Comparison of ENCODE assay signal across 9 cellular contexts in genomic region chr3:139281512-139282196, GRCh38.
A peak's percentile ranks its signal among the peaks of the same experiment; 100 is the strongest.
DNase-seq lines count a peak whose midpoint lies in the region; ATAC-seq and TF ChIP-seq lines count a peak whose summit lies in the region.
"Had no signal": no experiment of that assay in that cellular context is flagged by ENCODE, and none has a peak within 500 bp of the region (broad histone marks: within the 10 kb centered on the region; RNA-seq: fewer than 3 reads in every experiment).

No MANE protein-coding gene starts in this region.

- no peak overlapping the region for H3K56ac ChIP-seq in IMR-90 (ENCODE audit: extremely low read depth, insufficient read depth, low read length)

- no peak overlapping the region for H4K5ac ChIP-seq in IMR-90 (ENCODE audit: low read depth, low read length)

- H3K14ac ChIP-seq in IMR-90 (replicated peaks; ENCODE audit: low read depth, low read length): no peak overlapping the region

- no peaks in the 10 kb centered on the region; the same call in 1 of the 2 replicates for H3K9me1 ChIP-seq in IMR-90 (ENCODE audit: insufficient read depth, low read length)

- H2BK15ac ChIP-seq in IMR-90 (ENCODE audit: low read depth, low read length): no peak overlapping the region

- H3K4me1 ChIP-seq in IMR-90 (ENCODE audit: control insufficient read depth, insufficient read depth, low read length): no peaks in the 10 kb centered on the region
- no peaks in the 10 kb centered on the region for H3K4me1 ChIP-seq in spleen
- no peaks in the 10 kb centered on the region for H3K4me1 ChIP-seq in body of pancreas

- no peak overlapping the region for H3K18ac ChIP-seq in IMR-90 (ENCODE audit: low read depth, low read length)

- DNase-seq in DMS 273 treated with DMSO at 0.1 percent for 48 hours (lab: John Stamatoyannopoulos, UW) (peak; percentile 93), IMR-90 (no peak), WERI-Rb-1 (peak; percentile 49), posterior vena cava (ENCODE audit: low spot score) (peak; percentile 62), spleen (no peak), putamen (ENCODE audit: low spot score) (no peak), body of pancreas (no peak)
- DNase-seq: heart left ventricle, small intestine had no signal

- no peak overlapping the region for H2AK9ac ChIP-seq in IMR-90 (replicated peaks; ENCODE audit: low read depth, low read length, poor library complexity)

- TF ChIP-seq CTCF in IMR-90 (conservative IDR thresholded peaks at IDR 0.05; ENCODE audit: low read depth, low read length) (no peak), WERI-Rb-1 (IDR thresholded peaks at IDR 0.05; ENCODE audit: low read depth, low read length) (no peak), spleen (IDR thresholded peaks at IDR 0.05 in 8 of 11, conservative IDR thresholded peaks at IDR 0.05 in 3 of 11) (no peak), body of pancreas (IDR thresholded peaks at IDR 0.05) (no peak)

- H4K20me1 ChIP-seq in IMR-90 (ENCODE audit: insufficient read depth, low read length): no peaks in the 10 kb centered on the region

- no peak for TF ChIP-seq RAD21 in IMR-90 (IDR thresholded peaks at IDR 0.05; ENCODE audit: low read length)

- no peak overlapping the region for H4K91ac ChIP-seq in IMR-90 (ENCODE audit: insufficient read depth, low read depth, low read length)

- peaks cover 3% of the 10 kb centered on the region; the same call in 1 of the 2 replicates for H3K27me3 ChIP-seq in IMR-90 (ENCODE audit: control insufficient read depth, insufficient read depth, low read length)
- H3K27me3 ChIP-seq in WERI-Rb-1 (ENCODE audit: insufficient read depth, low read depth, severe bottlenecking): no peaks in the 10 kb centered on the region
- H3K27me3 ChIP-seq in spleen (replicated peaks in 1 of 7): peaks cover 0 to 19% (median 0%) of the 10 kb centered on the region in 7 donors
- H3K27me3 ChIP-seq in body of pancreas: no peaks in the 10 kb centered on the region
- H3K27me3 ChIP-seq: heart left ventricle had no signal

- H3K36me3 ChIP-seq in IMR-90 (ENCODE audit: control insufficient read depth, insufficient read depth, low read length) (no peaks in the 10 kb centered on the region), WERI-Rb-1 (no peaks in the 10 kb centered on the region), spleen (no peaks in the 10 kb centered on the region), body of pancreas (replicated peaks in 1 of 2; ENCODE audit: insufficient read depth in 1 of 2, low read depth in 2 of 2) (no peaks in the 10 kb centered on the region)
- H3K36me3 ChIP-seq: heart left ventricle had no signal

- H2BK120ac ChIP-seq in IMR-90 (ENCODE audit: low read depth, low read length): no peak overlapping the region

- intact Hi-C loops in IMR-90 (cut with micrococcal nuclease): no loop called here
- intact Hi-C loops in posterior vena cava (cut with DNase I): loop anchor here in 1 of 2 donors (2.0 kb wide), 1 partner anchor 161 kb away; no protein-coding TSS in a partner anchor
- intact Hi-C loops in spleen (cut with DNase I; ENCODE audit: low total_unique reads): no loop called here
- intact Hi-C loops in body of pancreas (cut with DNase I): no loop called here

- WGBS in IMR-90 (ENCODE audit: extremely low coverage in 2 of 2, insufficient read length in 1 of 2), 2 experiments: 78% methylated on average over 8 of the region's 16 CpGs; no CpG with 5 or more reads in 1 of the 2 experiments
- 78 to 86% (median 83%) methylated on average over 15 to 16 of the region's 16 CpGs for WGBS in spleen, 5 donors
- 86 to 95% methylated on average over 13 to 16 of the region's 16 CpGs for WGBS in body of pancreas, 2 donors

- no peak overlapping the region for H2BK5ac ChIP-seq in IMR-90 (ENCODE audit: low read depth, low read length, poor library complexity, severe bottlenecking)

- POLR2A ChIA-PET in IMR-90 (lab: Charles Lee; ENCODE audit: unreplicated experiment): no interaction called here

- no peak overlapping the region for H3K27ac ChIP-seq in IMR-90 (ENCODE audit: insufficient read depth, low read length)
- no peak overlapping the region; the same call in 1 of the 2 replicates for H3K27ac ChIP-seq in WERI-Rb-1
- H3K27ac ChIP-seq in spleen: no peak overlapping the region
- H3K27ac ChIP-seq in body of pancreas: no peak overlapping the region
- H3K27ac ChIP-seq: heart left ventricle had no signal

- TF ChIP-seq POLR2A in IMR-90 (IDR thresholded peaks at IDR 0.05; ENCODE audit: low read depth, low read length) (no peak), spleen (IDR thresholded peaks at IDR 0.05) (no peak), body of pancreas (IDR thresholded peaks at IDR 0.05) (no peak)

- ATAC-seq in IMR-90 (ENCODE audit: low read depth) (no peak), body of pancreas (no peak)
- ATAC-seq: heart left ventricle had no signal

- no peak overlapping the region; the same call in 1 of the 2 replicates for H3K4ac ChIP-seq in IMR-90 (ENCODE audit: low read depth, low read length)

- H3K23ac ChIP-seq in IMR-90 (ENCODE audit: low read depth, low read length): no peak overlapping the region

- H3K9ac ChIP-seq in IMR-90 (ENCODE audit: low read depth, low read length): no peak overlapping the region

- CTCF ChIA-PET in IMR-90 (lab: Yijun Ruan, JAX): interaction anchor here (1.0 kb wide), 1 partner anchor 10 kb away, joined by 3 read pairs; no protein-coding TSS in a partner anchor

- peaks cover 1% of the 10 kb centered on the region; the same call in 1 of the 2 replicates for H3K9me3 ChIP-seq in IMR-90 (ENCODE audit: control insufficient read depth, insufficient read depth, low read length)
- no peaks in the 10 kb centered on the region for H3K9me3 ChIP-seq in WERI-Rb-1 (ENCODE audit: severe bottlenecking)
- peaks cover 0 to 4% (median 0%) of the 10 kb centered on the region in 8 donors for H3K9me3 ChIP-seq in spleen
- no peaks in the 10 kb centered on the region for H3K9me3 ChIP-seq in body of pancreas

- no peak overlapping the region for H4K8ac ChIP-seq in IMR-90 (ENCODE audit: low read depth in 2 of 2, low read length in 2 of 2)

- no peak overlapping the region for H2AK5ac ChIP-seq in IMR-90 (ENCODE audit: low read depth, low read length)

- in situ Hi-C loops in IMR-90 (cut with MboI; ENCODE audit: low sequenced_read_pairs): no loop called here

- peak overlapping the region; percentile 1 for H2AFZ ChIP-seq in IMR-90 (replicated peaks; ENCODE audit: low read length, poor library complexity)

- no peak overlapping the region for H3K4me2 ChIP-seq in IMR-90 (ENCODE audit: low read depth, low read length)

- H2BK20ac ChIP-seq in IMR-90 (ENCODE audit: low read depth, low read length): no peak overlapping the region

- no peaks in the 10 kb centered on the region for H3K79me1 ChIP-seq in IMR-90 (ENCODE audit: low read depth in 1 of 2, low read length in 2 of 2)

- H3K4me3 ChIP-seq in IMR-90 (ENCODE audit: insufficient read depth, low read depth, low read length): no peak overlapping the region
- no peak overlapping the region for H3K4me3 ChIP-seq in WERI-Rb-1 (ENCODE audit: low read depth, low read length)
- H3K4me3 ChIP-seq in spleen: no peak overlapping the region
- no peak overlapping the region for H3K4me3 ChIP-seq in body of pancreas
- H3K4me3 ChIP-seq: heart left ventricle had no signal

- BruUV-seq in IMR-90 (replicated peaks; lab: Mats Ljungman, UMichigan): no TSS peak

- dilution Hi-C loops in IMR-90 (cut with HindIII; ENCODE audit: low sequenced_read_pairs, unreplicated experiment): no loop called here

TF ChIP-seq in IMR-90, 13 proteins besides CTCF, POLR2A, EP300 and RAD21:
- TF ChIP-seq RCOR1 (IDR thresholded peaks at IDR 0.05; ENCODE audit: insufficient replicate concordance, low read length): no peak
- no peak for TF ChIP-seq CHD1 (IDR thresholded peaks at IDR 0.05; ENCODE audit: low read depth, low read length)
- no peak for TF ChIP-seq RFX5 (IDR thresholded peaks at IDR 0.05; ENCODE audit: low read depth, low read length)
- TF ChIP-seq BHLHE40 (IDR thresholded peaks at IDR 0.05; ENCODE audit: low read depth, low read length): no peak
- no peak for TF ChIP-seq ELK1 (IDR thresholded peaks at IDR 0.05; ENCODE audit: borderline replicate concordance, low read depth, low read length)
- TF ChIP-seq NFE2L2 (IDR thresholded peaks at IDR 0.05; ENCODE audit: low read depth, low read length): no peak
- TF ChIP-seq MAFK (IDR thresholded peaks at IDR 0.05; ENCODE audit: low read depth, low read length): no peak
- no peak for TF ChIP-seq USF2 (IDR thresholded peaks at IDR 0.05; ENCODE audit: low read depth, low read length)
- TF ChIP-seq SMC3 (IDR thresholded peaks at IDR 0.05; ENCODE audit: low read depth, low read length): no peak
- TF ChIP-seq FOS (IDR thresholded peaks at IDR 0.05; ENCODE audit: low read depth, low read length): no peak
- TF ChIP-seq MXI1 (IDR thresholded peaks at IDR 0.05; ENCODE audit: borderline replicate concordance, low read depth, low read length): no peak
- TF ChIP-seq CEBPB (IDR thresholded peaks at IDR 0.05; ENCODE audit: low read depth, low read length): no peak
- TF ChIP-seq MAZ (IDR thresholded peaks at IDR 0.05; ENCODE audit: borderline replicate concordance, low read depth, low read length): no peak

Comparison
In these comparisons a context has a peak if more than half of its experiments do, and no peak if none do; other contexts are left out.
1. DNase-seq: peak in DMS 273 treated with DMSO at 0.1 percent for 48 hours (single experiment), WERI-Rb-1 (single experiment) and posterior vena cava (single experiment); none in IMR-90 (single experiment), spleen (single experiment), putamen (single experiment) and body of pancreas (0 of 4).